Comparison of ENCODE assay signal across 30 cellular contexts in the genomic region with DNA sequence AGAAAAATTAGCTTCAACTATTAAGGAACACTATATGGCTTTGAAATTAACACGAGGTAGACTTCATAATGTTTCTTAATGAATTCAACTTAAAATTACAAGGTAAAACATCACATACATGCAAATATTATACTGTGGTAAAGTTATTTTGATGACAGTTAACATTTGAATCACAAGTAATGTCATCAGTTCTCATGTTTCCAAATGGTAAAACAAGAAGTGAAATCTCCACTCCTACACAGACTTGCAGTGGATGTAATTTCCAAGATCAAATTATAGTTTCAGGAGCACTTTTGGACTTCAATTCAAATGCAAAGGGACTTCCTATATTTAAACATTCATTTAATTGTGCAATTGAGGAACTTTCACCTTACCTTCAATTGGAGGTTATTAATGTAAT. TPM values are rescaled to one million over a fixed set of nuclear protein-coding genes. Genes with fewer than 3 reads are reported as not detected.
"Had no signal": no experiment of that assay in that cellular context is flagged by ENCODE, and none has a peak within 500 bp of the region (broad histone marks: within the 10 kb centered on the region; RNA-seq: fewer than 3 reads in every experiment).

No MANE protein-coding gene starts in this region.

- H3K36me3 ChIP-seq: adrenal gland, breast epithelium, colonic mucosa, MG63, WERI-Rb-1 had no signal

- H3K4me1 Mint-ChIP-seq: activated CD4-positive, alpha-beta T cell treated with anti-CD3 and anti-CD28 coated beads for 36 hours; T-cell had no signal

- DNase-seq: activated CD4-positive, alpha-beta T cell treated with anti-CD3 and anti-CD28 coated beads for 36 hours; activated CD8-positive, alpha-beta memory T cell treated with anti-CD3 and anti-CD28 coated beads, Interleukin-2, amount 50 U/mL, for 4 hours; activated CD8-positive, alpha-beta T cell treated with anti-CD3 and anti-CD28 coated beads for 36 hours; activated naive CD4-positive, alpha-beta T cell treated with anti-CD3 and anti-CD28 coated beads, Interleukin-2, amount 50 U/mL, for 16 hours; activated naive CD8-positive, alpha-beta T cell treated with anti-CD3 and anti-CD28 coated beads, Interleukin-2, amount 10 ng/mL, durations not matched to agents 7 days and 5 days; activated T-cell treated with anti-CD3 and anti-CD28 coated beads, Interleukin-2, amount 50 U/mL, for 72 hours; adrenal gland; anterior cingulate cortex; caudate nucleus; colonic mucosa; MG63; NCI-H1092 treated with DMSO at 0.1 percent for 48 hours; NCI-H1417 treated with DMSO at 0.1 percent for 48 hours; NCI-H1694; NCI-H2029 treated with DMSO at 0.1 percent for 48 hours; NCI-H345; NCI-H510A; NCI-H69; NK-92 treated with Interleukin-12 subunit alpha and Interleukin-12 subunit beta, amount 100 ng/mL, for 24 hours; OCI-M1; RPMI8226; T-cell; WERI-Rb-1 had no signal

- ATAC-seq: activated CD4-positive, alpha-beta T cell treated with anti-CD3 and anti-CD28 coated beads for 36 hours; activated CD8-positive, alpha-beta T cell treated with anti-CD3 and anti-CD28 coated beads for 36 hours; activated T-cell treated with anti-CD3 and anti-CD28 coated beads, Interleukin-2, amount 50 U/mL, for 72 hours; Panc1; Right ventricle myocardium inferior; T-cell had no signal

- H3K27ac ChIP-seq: adrenal gland, breast epithelium, colonic mucosa, SK-N-MC, WERI-Rb-1 had no signal

- H3K9me3 ChIP-seq: adrenal gland, breast epithelium, colonic mucosa, MG63 had no signal

- H3K4me3 Mint-ChIP-seq: activated CD4-positive, alpha-beta T cell treated with anti-CD3 and anti-CD28 coated beads for 36 hours; activated CD8-positive, alpha-beta T cell treated with anti-CD3 and anti-CD28 coated beads for 36 hours; activated naive CD8-positive, alpha-beta T cell treated with anti-CD3 and anti-CD28 coated beads, Interleukin-2, amount 10 ng/mL, durations not matched to agents 7 days and 5 days; activated T-cell treated with anti-CD3 and anti-CD28 coated beads, Interleukin-2, amount 50 U/mL, for 72 hours; T-cell had no signal

- H3K4me1 ChIP-seq: adrenal gland, breast epithelium, colonic mucosa had no signal

- H3K36me3 Mint-ChIP-seq: activated naive CD8-positive, alpha-beta T cell treated with anti-CD3 and anti-CD28 coated beads, Interleukin-2, amount 10 ng/mL, durations not matched to agents 7 days and 5 days; T-cell had no signal

- H3K9me3 Mint-ChIP-seq: activated CD8-positive, alpha-beta T cell treated with anti-CD3 and anti-CD28 coated beads for 36 hours; activated naive CD8-positive, alpha-beta T cell treated with anti-CD3 and anti-CD28 coated beads, Interleukin-2, amount 10 ng/mL, durations not matched to agents 7 days and 5 days; activated T-cell treated with anti-CD3 and anti-CD28 coated beads, Interleukin-2, amount 50 U/mL, for 72 hours; activated T-helper 2 cell treated with anti-CD3 and anti-CD28 coated beads, Interferon-gamma antibody, Interleukin-2, Interleukin-4, amounts not matched to agents 10 μg/mL and 5 μg/mL and 100 μg/mL, durations not matched to agents 14 hours and 24 hours and 36 hours; T-cell had no signal

- H3K27me3 ChIP-seq: adrenal gland, breast epithelium, colonic mucosa, MG63 had no signal

- H3K4me3 ChIP-seq: adrenal gland, breast epithelium, colonic mucosa, MG63, SK-N-MC had no signal

- H3K27ac Mint-ChIP-seq: activated CD4-positive, alpha-beta T cell treated with anti-CD3 and anti-CD28 coated beads for 36 hours; activated CD8-positive, alpha-beta T cell treated with anti-CD3 and anti-CD28 coated beads for 36 hours; activated naive CD8-positive, alpha-beta T cell treated with anti-CD3 and anti-CD28 coated beads, Interleukin-2, amount 10 ng/mL, durations not matched to agents 7 days and 5 days; activated T-cell treated with anti-CD3 and anti-CD28 coated beads, Interleukin-2, amount 50 U/mL, for 72 hours; activated T-helper 2 cell treated with anti-CD3 and anti-CD28 coated beads, Interferon-gamma antibody, Interleukin-2, Interleukin-4, amounts not matched to agents 10 μg/mL and 5 μg/mL and 100 μg/mL, durations not matched to agents 14 hours and 24 hours and 36 hours; T-cell had no signal

- H3K27me3 Mint-ChIP-seq: activated CD8-positive, alpha-beta T cell treated with anti-CD3 and anti-CD28 coated beads for 36 hours had no signal

RNA-seq across cellular contexts. Expression of a gene that starts 39.1 kb away (rescaled TPM):
- total RNA-seq: activated CD8-positive, alpha-beta T cell treated with anti-CD3 and anti-CD28 coated beads for 36 hours; activated naive CD8-positive, alpha-beta T cell treated with anti-CD3 and anti-CD28 coated beads, Interleukin-2, amount 10 ng/mL, durations not matched to agents 7 days and 5 days; activated T-helper 2 cell treated with anti-CD3 and anti-CD28 coated beads, Interferon-gamma antibody, Interleukin-2, Interleukin-4, amounts not matched to agents 10 μg/mL and 5 μg/mL and 100 μg/mL, durations not matched to agents 14 hours and 24 hours and 36 hours; adrenal gland; breast epithelium; cerebellum; colonic mucosa; Right ventricle myocardium inferior; T-cell; T-helper 2 cell treated with Interferon-gamma antibody and Interleukin-4, amounts not matched to agents 100 ng/mL and 5 ng/mL, for 36 hours had no signal
- polyA plus RNA-seq: adrenal gland had no signal
